1 cellular context compared by ENCODE assay signal in genomic region chr7:135808206-135808605, GRCh38.
TF ChIP-seq lines count a peak whose summit lies in the region.

No MANE protein-coding gene starts in this region.

TF ChIP-seq in IMR-90, 13 proteins besides CTCF, POLR2A, EP300 and RAD21:
- TF ChIP-seq SMC3 (IDR thresholded peaks at IDR 0.05; ENCODE audit: low read depth, low read length) = no peak
- TF ChIP-seq MAZ (IDR thresholded peaks at IDR 0.05; ENCODE audit: borderline replicate concordance, low read depth, low read length) = no peak
- TF ChIP-seq MXI1 (IDR thresholded peaks at IDR 0.05; ENCODE audit: borderline replicate concordance, low read depth, low read length) = no peak
- no peak for TF ChIP-seq RCOR1 (IDR thresholded peaks at IDR 0.05; ENCODE audit: insufficient replicate concordance, low read length)
- TF ChIP-seq CHD1 (IDR thresholded peaks at IDR 0.05; ENCODE audit: low read depth, low read length) = no peak
- TF ChIP-seq BHLHE40 (IDR thresholded peaks at IDR 0.05; ENCODE audit: low read depth, low read length) = no peak
- no peak for TF ChIP-seq RFX5 (IDR thresholded peaks at IDR 0.05; ENCODE audit: low read depth, low read length)
- TF ChIP-seq CEBPB (IDR thresholded peaks at IDR 0.05; ENCODE audit: low read depth, low read length) = no peak
